ENCODE assay signal across 22 cellular contexts in genomic region chr12:99824900-99825562, GRCh38.
A peak's percentile ranks its signal among the peaks of the same experiment; 100 is the strongest.
DNase-seq lines count a peak whose midpoint lies in the region; ATAC-seq, FAIRE-seq and TF ChIP-seq lines count a peak whose summit lies in the region.
"Had no signal": no experiment of that assay in that cellular context is flagged by ENCODE, and none has a peak within 500 bp of the region (broad histone marks: within the 10 kb centered on the region; RNA-seq: fewer than 3 reads in every experiment).

No MANE protein-coding gene starts in this region.

- no peaks in the 10 kb centered on the region for H3K79me2 ChIP-seq in PC-3 (ENCODE audit: low read length)
- H3K79me2 ChIP-seq: hepatocyte had no signal

- peaks cover 17% of the 10 kb centered on the region; the same call in 1 of the 2 replicates for H3K27me3 ChIP-seq in PC-3 (ENCODE audit: low read length)
- H3K27me3 ChIP-seq: hepatocyte, vagina had no signal

- no peak overlapping the region for H2AFZ ChIP-seq in PC-3 (ENCODE audit: low read length)
- H2AFZ ChIP-seq: hepatocyte had no signal

- H3K4me3 ChIP-seq in kidney (ENCODE audit: low read length in 2 of 2) (no peak overlapping the region), PC-3 (ENCODE audit: low read length) (no peak overlapping the region)
- H3K4me3 ChIP-seq: hepatocyte, SJSA1, vagina had no signal

- H3K27ac Mint-ChIP-seq in nephron progenitor cell = peak overlapping the region; percentile 21
- H3K27ac Mint-ChIP-seq: activated CD8-positive, alpha-beta memory T cell treated with anti-CD3 and anti-CD28 coated beads, Interleukin-2, amount 10 ng/mL, durations not matched to agents 7 days and 5 days; effector memory CD8-positive, alpha-beta T cell; memory B cell; stimulated activated naive CD8-positive, alpha-beta T cell treated with anti-CD3 and anti-CD28 coated beads, Interleukin-15, amount 100 ng/mL, for 72 hours had no signal

- no peak overlapping the region for H3K4me2 ChIP-seq in PC-3 (ENCODE audit: low read length)
- H3K4me2 ChIP-seq: hepatocyte had no signal

- no peaks in the 10 kb centered on the region for H3F3A ChIP-seq in PC-3 (ENCODE audit: low read length, unreplicated experiment)

- H3K9me3 Mint-ChIP-seq in nephron progenitor cell = no peaks in the 10 kb centered on the region

- H3K4me1 ChIP-seq in kidney (ENCODE audit: control insufficient read depth in 1 of 2, insufficient read depth in 1 of 2, low read depth in 1 of 2, low read length in 2 of 2) = no peaks in the 10 kb centered on the region
- H3K4me1 ChIP-seq in PC-3 (ENCODE audit: insufficient read depth, low read length) = no peaks in the 10 kb centered on the region
- H3K4me1 ChIP-seq: SJSA1, vagina had no signal

- H3K27ac ChIP-seq in kidney (ENCODE audit: low read depth in 2 of 2, low read length in 2 of 2) (no peak overlapping the region), PC-3 (ENCODE audit: low read length) (no peak overlapping the region)
- H3K27ac ChIP-seq: hepatocyte, SJSA1, vagina had no signal

- no peaks in the 10 kb centered on the region for H3K9me2 ChIP-seq in PC-3 (replicated peaks; ENCODE audit: low read length)

- ATAC-seq in PC-3 = no peak
- ATAC-seq: activated CD8-positive, alpha-beta memory T cell treated with anti-CD3 and anti-CD28 coated beads, Interleukin-2, amount 10 ng/mL, durations not matched to agents 7 days and 5 days; effector memory CD8-positive, alpha-beta T cell; HCT116; stimulated activated naive CD8-positive, alpha-beta T cell treated with anti-CD3 and anti-CD28 coated beads, Interleukin-15, amount 100 ng/mL, for 72 hours had no signal

- no TSS peak for BruUV-seq in PC-3 (replicated peaks; lab: Mats Ljungman, UMichigan)

- intact Hi-C loops in kidney (cut with DNase I) = no loop called here
- intact Hi-C loops in PC-3 (cut with micrococcal nuclease) = no loop called here

- TF ChIP-seq POLR2A in GM12891 (IDR thresholded peaks at IDR 0.05; ENCODE audit: low read depth, low read length) = no peak

- CTCF ChIA-PET in PC-3 (lab: Charles Lee) = no interaction called here

- POLR2A ChIA-PET in PC-3 (lab: Charles Lee; ENCODE audit: unreplicated experiment) = no interaction called here

- H3K4me1 Mint-ChIP-seq in nephron progenitor cell = peaks cover 17% of the 10 kb centered on the region
- H3K4me1 Mint-ChIP-seq: activated CD8-positive, alpha-beta memory T cell treated with anti-CD3 and anti-CD28 coated beads, Interleukin-2, amount 10 ng/mL, durations not matched to agents 7 days and 5 days; memory B cell; stimulated activated naive CD8-positive, alpha-beta T cell treated with anti-CD3 and anti-CD28 coated beads, Interleukin-15, amount 100 ng/mL, for 72 hours had no signal

- no peak for TF ChIP-seq CTCF in nephron progenitor cell (IDR thresholded peaks at IDR 0.05)
- no peak for TF ChIP-seq CTCF in kidney (IDR thresholded peaks at IDR 0.05; ENCODE audit: borderline replicate concordance, extremely low read depth, insufficient read depth)
- no peak for TF ChIP-seq CTCF in PC-3 (conservative IDR thresholded peaks at IDR 0.05; ENCODE audit: low read depth, low read length)

- no peaks in the 10 kb centered on the region for H3K9me3 ChIP-seq in kidney (ENCODE audit: control insufficient read depth in 1 of 2, low read length in 2 of 2)
- no peaks in the 10 kb centered on the region for H3K9me3 ChIP-seq in PC-3 (ENCODE audit: low read length)
- H3K9me3 ChIP-seq: SJSA1, vagina had no signal

- no peaks in the 10 kb centered on the region for H3K36me3 Mint-ChIP-seq in nephron progenitor cell (ENCODE audit: low read depth)
- H3K36me3 Mint-ChIP-seq: activated CD8-positive, alpha-beta memory T cell treated with anti-CD3 and anti-CD28 coated beads, Interleukin-2, amount 10 ng/mL, durations not matched to agents 7 days and 5 days; memory B cell had no signal

- peaks cover 3% of the 10 kb centered on the region for H3K27me3 Mint-ChIP-seq in nephron progenitor cell (ENCODE audit: low read depth, poor library complexity)
- H3K27me3 Mint-ChIP-seq: activated CD8-positive, alpha-beta memory T cell treated with anti-CD3 and anti-CD28 coated beads, Interleukin-2, amount 10 ng/mL, durations not matched to agents 7 days and 5 days; effector memory CD8-positive, alpha-beta T cell; stimulated activated naive CD8-positive, alpha-beta T cell treated with anti-CD3 and anti-CD28 coated beads, Interleukin-15, amount 100 ng/mL, for 72 hours had no signal

- DNase-seq in DMS 273 treated with DMSO at 0.1 percent for 48 hours (lab: John Stamatoyannopoulos, UW) (peak; percentile 72), NCI-H1694 (lab: John Stamatoyannopoulos, UW) (peak; percentile 34), NCI-H774 (lab: John Stamatoyannopoulos, UW) (peak; percentile 25), nephron progenitor cell (peak; percentile 17), NOMO-1 treated with DMSO at 0.1 percent for 48 hours (lab: John Stamatoyannopoulos, UW; ENCODE audit: unreplicated experiment) (no peak), kidney (no peak), GM12891 (ENCODE audit: insufficient read length, low spot score) (no peak), PC-3 (no peak)
- DNase-seq: activated CD4-positive, CD25-positive, alpha-beta regulatory T cell treated with anti-CD3 and anti-CD28 coated beads, Interleukin-2, amount 50 U/mL, for 72 hours; activated CD8-positive, alpha-beta memory T cell treated with anti-CD3 and anti-CD28 coated beads, Interleukin-2, amount 10 ng/mL, durations not matched to agents 7 days and 5 days; amniotic stem cell; DND-41; effector memory CD8-positive, alpha-beta T cell; NCI-H2227 treated with DMSO at 0.1 percent for 48 hours; stimulated activated naive CD8-positive, alpha-beta T cell treated with anti-CD3 and anti-CD28 coated beads, Interleukin-15, amount 100 ng/mL, for 72 hours; T1000 had no signal

- no peaks in the 10 kb centered on the region for H4K20me1 ChIP-seq in PC-3 (ENCODE audit: low read length)

- FAIRE-seq in kidney (lab: Jason Lieb, UNC) (no peak), GM12891 (lab: Jason Lieb, UNC) (no peak)
- FAIRE-seq: keratinocyte had no signal

- no peaks in the 10 kb centered on the region for H3K36me3 ChIP-seq in kidney (ENCODE audit: control insufficient read depth in 1 of 2, insufficient read depth in 2 of 2, low read length in 2 of 2)
- H3K36me3 ChIP-seq in PC-3 (ENCODE audit: low read depth, low read length) = no peaks in the 10 kb centered on the region
- H3K36me3 ChIP-seq: SJSA1, vagina had no signal

- no peak overlapping the region for H3K9ac ChIP-seq in kidney (ENCODE audit: low read length in 2 of 2)
- H3K9ac ChIP-seq in PC-3 (ENCODE audit: low read length) = no peak overlapping the region

- H3K4me3 Mint-ChIP-seq in nephron progenitor cell = peak overlapping the region; percentile 16
- H3K4me3 Mint-ChIP-seq: activated CD8-positive, alpha-beta memory T cell treated with anti-CD3 and anti-CD28 coated beads, Interleukin-2, amount 10 ng/mL, durations not matched to agents 7 days and 5 days; effector memory CD8-positive, alpha-beta T cell; memory B cell; stimulated activated naive CD8-positive, alpha-beta T cell treated with anti-CD3 and anti-CD28 coated beads, Interleukin-15, amount 100 ng/mL, for 72 hours had no signal

TF ChIP-seq in GM12891, 5 proteins besides CTCF, POLR2A, EP300 and RAD21:
- TF ChIP-seq TAF1 (IDR thresholded peaks at IDR 0.05; ENCODE audit: low read depth, low read length) (no peak), PAX5 (IDR thresholded peaks at IDR 0.05; ENCODE audit: insufficient read depth, low read length, severe bottlenecking) (no peak), SPI1 (IDR thresholded peaks at IDR 0.05; ENCODE audit: low read depth, low read length) (no peak), POLR2AphosphoS5 (IDR thresholded peaks at IDR 0.05; ENCODE audit: low read depth, low read length) (no peak), POU2F2 (IDR thresholded peaks at IDR 0.05; ENCODE audit: low read depth, low read length) (no peak)

Comparison
In these comparisons a context has a peak if more than half of its experiments do, and no peak if none do; other contexts are left out.
1. DNase-seq: peak in DMS 273 treated with DMSO at 0.1 percent for 48 hours (single experiment), NCI-H1694 (single experiment), NCI-H774 (single experiment) and nephron progenitor cell (single experiment); none in NOMO-1 treated with DMSO at 0.1 percent for 48 hours (single experiment), kidney (single experiment), GM12891 (single experiment) and PC-3 (single experiment).